In the genomic region with DNA sequence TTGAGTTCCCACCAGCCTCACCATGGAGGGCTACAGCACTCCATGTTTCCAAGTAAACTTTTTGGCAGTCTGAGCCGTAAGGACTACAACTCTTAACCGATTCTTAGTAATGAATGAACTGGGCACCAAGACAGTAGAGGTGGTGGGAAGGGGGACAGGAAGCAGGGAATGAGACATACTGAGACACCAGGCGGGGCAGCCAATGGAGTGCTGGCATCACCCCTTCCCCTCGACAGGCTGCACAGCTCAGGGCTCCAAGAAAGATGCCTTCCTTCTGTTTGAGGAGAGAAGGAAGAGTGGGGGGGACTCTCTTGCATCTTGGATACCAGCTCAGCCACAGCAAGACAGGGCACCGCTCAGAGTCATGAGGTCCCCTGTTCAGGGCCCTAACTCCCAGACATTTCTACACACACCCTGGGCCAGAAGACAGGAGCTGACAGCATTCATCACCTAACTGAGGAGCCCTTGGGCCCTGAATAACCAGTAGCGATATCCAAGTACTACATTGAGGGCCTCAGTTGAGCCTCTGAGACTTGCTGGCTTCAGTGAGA, we compare ENCODE assay signal across 8 cellular contexts. TPM values are rescaled to one million over a fixed set of nuclear protein-coding genes. Genes with fewer than 3 reads are reported as not detected.
DNase-seq lines count a peak whose midpoint lies in the region; ATAC-seq, FAIRE-seq and TF ChIP-seq lines count a peak whose summit lies in the region.

No MANE protein-coding gene starts in this region.

- no peaks in the 10 kb centered on the region for H3K9me3 Mint-ChIP-seq in chondrocyte (ENCODE audit: low read depth)

- H3K27ac Mint-ChIP-seq in chondrocyte (ENCODE audit: unreplicated experiment) = peak overlapping the region; percentile 66

- H3K79me2 ChIP-seq in HepG2 (ENCODE audit: insufficient read depth, low read length) = peaks cover 89% of the 10 kb centered on the region

- TF ChIP-seq EP300 in HepG2 (IDR thresholded peaks at IDR 0.05; ENCODE audit: low read depth in 2 of 2, low read length in 2 of 2) = no peak
- TF ChIP-seq EP300 in HepG2 (CRISPR knock-in tag; IDR thresholded peaks at IDR 0.05; ENCODE audit: borderline replicate concordance) = no peak

- in situ Hi-C loops in HepG2 (cut with HindIII; ENCODE audit: extremely low pct_ligation_motif_present, low pct_unique_long_range_greater_than_20kb) = no loop called here

- H2AFZ ChIP-seq in HepG2 (ENCODE audit: low read length) = no peak overlapping the region

- no peak overlapping the region for H3K9ac ChIP-seq in HepG2 (ENCODE audit: insufficient read depth, low read depth, low read length)

- CTCF ChIA-PET in HepG2 (lab: Yijun Ruan, JAX; ENCODE audit: low intra/inter-chr PET ratio, low total read pairs) = no interaction called here

- H3K4me2 ChIP-seq in HepG2 (ENCODE audit: low read depth, low read length) = no peak overlapping the region

- H3K4me3 Mint-ChIP-seq in chondrocyte (ENCODE audit: unreplicated experiment) = no peak overlapping the region

- H3K4me1 Mint-ChIP-seq in chondrocyte (ENCODE audit: low read depth) = peaks cover 59% of the 10 kb centered on the region

- peaks cover 0 to 2% of the 10 kb centered on the region in 2 experiments; a peak in 2 of 5 replicates for H3K36me3 ChIP-seq in HepG2 (replicated peaks in 1 of 2; ENCODE audit: control insufficient read depth in 1 of 2, insufficient read depth in 2 of 2, low read length in 2 of 2)
- no peaks in the 10 kb centered on the region for H3K36me3 ChIP-seq in right lobe of liver

- ATAC-seq in HepG2 (peak; percentile 10; the same call in 2 of the 3 replicates), right lobe of liver (no peak), HG03342 (IDR thresholded peaks at IDR 0.05; ENCODE audit: unreplicated experiment) (peak; percentile 5), GM19467 (IDR thresholded peaks at IDR 0.05; ENCODE audit: unreplicated experiment) (no peak)

- 94% methylated on average over 6 of the region's 6 CpGs for WGBS in HepG2 (ENCODE audit: low lambda C conversion rate)
- whole genome bisulfite sequencing in right lobe of liver (ENCODE audit: insufficient coverage, low coverage, low lambda C conversion rate, missing lambda C conversion rate) = 80% methylated on average over 2 of the region's 6 CpGs

- H3K4me1 ChIP-seq in HepG2 (ENCODE audit: insufficient read depth, low read length) (peaks cover 61% of the 10 kb centered on the region), right lobe of liver (peaks cover 0 to 28% (median 10%) of the 10 kb centered on the region in 4 donors)

- no peak for DNase-seq in HepG2 (ENCODE audit: low spot score)
- DNase-seq in right lobe of liver = no peak
- no peak for DNase-seq in chondrocyte (ENCODE audit: low spot score)
- DNase-seq in NCI-H526 (lab: John Stamatoyannopoulos, UW) = no peak
- no peak for DNase-seq in NOMO-1 treated with DMSO at 0.1 percent for 48 hours (lab: John Stamatoyannopoulos, UW; ENCODE audit: unreplicated experiment)
- no peak for DNase-seq in COLO668 (lab: John Stamatoyannopoulos, UW; ENCODE audit: unreplicated experiment)

- TF ChIP-seq RAD21 in HepG2 (CRISPR knock-in tag; IDR thresholded peaks at IDR 0.05) = no peak

- no peaks in the 10 kb centered on the region for H3K9me3 ChIP-seq in HepG2 (ENCODE audit: low read length)
- H3K9me3 ChIP-seq in right lobe of liver = no peaks in the 10 kb centered on the region

- no peak overlapping the region for H3K4me3 ChIP-seq in HepG2 (replicated peaks in 1 of 3; ENCODE audit: insufficient read depth in 1 of 3, low read depth in 2 of 3, low read length in 3 of 3)
- no peak overlapping the region for H3K4me3 ChIP-seq in right lobe of liver

- H4K20me1 ChIP-seq in HepG2 (ENCODE audit: insufficient read depth, low read length) = peaks cover 59% of the 10 kb centered on the region

- POLR2A ChIA-PET in HepG2 (lab: Yijun Ruan, JAX) = interaction anchor here (1.6 to 1.8 kb wide), 2 partner anchors 47 to 113 kb away, joined by 5 to 6 read pairs; a partner anchor contains a TSS

- H3K27me3 Mint-ChIP-seq in chondrocyte (ENCODE audit: low read depth) = no peaks in the 10 kb centered on the region

- H3K27ac ChIP-seq in HepG2 (ENCODE audit: extremely low read length, insufficient read depth, low read length) (no peak overlapping the region), right lobe of liver (no peak overlapping the region)

- no peaks in the 10 kb centered on the region for H3K36me3 Mint-ChIP-seq in chondrocyte (ENCODE audit: low read depth)

- no TSS peak for BruUV-seq in HepG2 (replicated peaks; lab: Mats Ljungman, UMichigan)

- H3K27me3 ChIP-seq in HepG2 (ENCODE audit: control insufficient read depth in 1 of 2, insufficient read depth in 2 of 2, low read length in 2 of 2) (no peaks in the 10 kb centered on the region), right lobe of liver (no peaks in the 10 kb centered on the region)

- no peak for TF ChIP-seq CTCF in HepG2 (CRISPR knock-in tag; IDR thresholded peaks at IDR 0.05)
- no peak for TF ChIP-seq CTCF in right lobe of liver (IDR thresholded peaks at IDR 0.05)
- no peak for TF ChIP-seq CTCF in chondrocyte (IDR thresholded peaks at IDR 0.05)

- no peak for FAIRE-seq in HepG2 (lab: Jason Lieb, UNC)

- intact Hi-C loops in HepG2 (cut with micrococcal nuclease; ENCODE audit: unreplicated experiment) = loop anchor here (1.0 kb wide), 1 partner anchor 46 kb away; a partner anchor contains a TSS
- intact Hi-C loops in right lobe of liver (cut with DNase I) = no loop called here

- no peak for TF ChIP-seq POLR2A in HepG2 (IDR thresholded peaks at IDR 0.05; ENCODE audit: insufficient read depth in 1 of 2, low read depth in 2 of 2, low read length in 2 of 2)
- no peak for TF ChIP-seq POLR2A in right lobe of liver (IDR thresholded peaks at IDR 0.05)

TF ChIP-seq in HepG2, 621 proteins besides CTCF, POLR2A, EP300 and RAD21:
- TF ChIP-seq RBM39 (IDR thresholded peaks at IDR 0.05; ENCODE audit: low read depth, low read length, poor library complexity, severe bottlenecking) (no peak), POLR2AphosphoS5 (IDR thresholded peaks at IDR 0.05; ENCODE audit: low read depth, low read length) (no peak), BORCS8-MEF2B (CRISPR knock-in tag; IDR thresholded peaks at IDR 0.05) (no peak), MIER3 (CRISPR knock-in tag; IDR thresholded peaks at IDR 0.05; ENCODE audit: borderline replicate concordance) (no peak), HOXA3 (CRISPR knock-in tag; IDR thresholded peaks at IDR 0.05) (no peak), ZNF354B (CRISPR knock-in tag; IDR thresholded peaks at IDR 0.05) (0 out of 2 replicates have a peak, but pooled peaks have one; percentile 45)
- TF ChIP-seq, protein P1, sequence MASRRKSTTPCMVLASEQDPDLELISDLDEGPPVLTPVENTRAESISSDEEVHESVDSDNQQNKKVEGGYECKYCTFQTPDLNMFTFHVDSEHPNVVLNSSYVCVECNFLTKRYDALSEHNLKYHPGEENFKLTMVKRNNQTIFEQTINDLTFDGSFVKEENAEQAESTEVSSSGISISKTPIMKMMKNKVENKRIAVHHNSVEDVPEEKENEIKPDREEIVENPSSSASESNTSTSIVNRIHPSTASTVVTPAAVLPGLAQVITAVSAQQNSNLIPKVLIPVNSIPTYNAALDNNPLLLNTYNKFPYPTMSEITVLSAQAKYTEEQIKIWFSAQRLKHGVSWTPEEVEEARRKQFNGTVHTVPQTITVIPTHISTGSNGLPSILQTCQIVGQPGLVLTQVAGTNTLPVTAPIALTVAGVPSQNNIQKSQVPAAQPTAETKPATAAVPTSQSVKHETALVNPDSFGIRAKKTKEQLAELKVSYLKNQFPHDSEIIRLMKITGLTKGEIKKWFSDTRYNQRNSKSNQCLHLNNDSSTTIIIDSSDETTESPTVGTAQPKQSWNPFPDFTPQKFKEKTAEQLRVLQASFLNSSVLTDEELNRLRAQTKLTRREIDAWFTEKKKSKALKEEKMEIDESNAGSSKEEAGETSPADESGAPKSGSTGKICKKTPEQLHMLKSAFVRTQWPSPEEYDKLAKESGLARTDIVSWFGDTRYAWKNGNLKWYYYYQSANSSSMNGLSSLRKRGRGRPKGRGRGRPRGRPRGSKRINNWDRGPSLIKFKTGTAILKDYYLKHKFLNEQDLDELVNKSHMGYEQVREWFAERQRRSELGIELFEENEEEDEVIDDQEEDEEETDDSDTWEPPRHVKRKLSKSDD (CRISPR knock-in tag; IDR thresholded peaks at IDR 0.05; ENCODE audit: low read depth) = no peak
TF ChIP-seq in HepG2: peak in this region for 1.

RNA-seq across cellular contexts. Expression of a gene that starts 45.2 kb away (rescaled TPM):
- 100 and 155 TPM in 2 replicates for total RNA-seq in HepG2 (2016; rRNA removed; fragmentation: Illumina TruSeq; extraction: Trizol)
- 43.5 and 56.3 TPM in 2 replicates for total RNA-seq in HepG2 (2016; cell fraction: cytosol; rRNA removed; fragmentation: Illumina TruSeq; extraction: Trizol; ENCODE audit: low read depth)
- total RNA-seq in HepG2 (2016; cell fraction: insoluble cytoplasmic fraction; rRNA removed; fragmentation: Illumina TruSeq; extraction: Trizol) = 93.9 and 148 TPM in 2 replicates
- 37.1 and 44.6 TPM in 2 replicates for total RNA-seq in HepG2 (2016; cell fraction: membrane; rRNA removed; fragmentation: Illumina TruSeq; extraction: Trizol)
- 155 and 174 TPM in 2 replicates for total RNA-seq in HepG2 (2016; cell fraction: nucleus; rRNA removed; fragmentation: Illumina TruSeq; extraction: Trizol)
- polyA plus RNA-seq in HepG2 (2011; rRNA removed) = 79.9 and 99.2 TPM in 2 replicates
- 38.9 and 63.9 TPM in 2 replicates for polyA plus RNA-seq in HepG2 (2011; cell fraction: cytosol; rRNA removed)
- polyA plus RNA-seq in HepG2 (2011; cell fraction: nucleus; rRNA removed) = 110 and 113 TPM in 2 replicates
- polyA plus RNA-seq in HepG2 (2012) = 88.4 and 89.7 TPM in 2 replicates
- 4.3 and 5.9 TPM in 2 replicates for polyA plus RNA-seq in HepG2 (2016; cell fraction: cytosol; fragmentation: Illumina TruSeq; extraction: Trizol; ENCODE audit: low read depth)
- polyA plus RNA-seq in HepG2 (2016; cell fraction: insoluble cytoplasmic fraction; fragmentation: Illumina TruSeq; extraction: Trizol; ENCODE audit: low read depth) = 126 and 130 TPM in 2 replicates
- polyA plus RNA-seq in HepG2 (2016; cell fraction: membrane; fragmentation: Illumina TruSeq; extraction: Trizol; ENCODE audit: low read depth) = 13.7 and 17.5 TPM in 2 replicates
- 191 and 219 TPM in 2 replicates for polyA plus RNA-seq in HepG2 (2016; cell fraction: nucleus; fragmentation: Illumina TruSeq; extraction: Trizol; ENCODE audit: insufficient read depth, low read depth)
- polyA minus RNA-seq in HepG2 (2011; rRNA and poly(A)+ RNA removed; ENCODE audit: low replicate concordance) = 132 and 183 TPM in 2 replicates
- polyA minus RNA-seq in HepG2 (2011; cell fraction: cytosol; rRNA and poly(A)+ RNA removed) = 93.0 and 99.9 TPM in 2 replicates
- polyA minus RNA-seq in HepG2 (2011; cell fraction: nucleus; rRNA and poly(A)+ RNA removed) = 468 and 469 TPM in 2 replicates
- 10 to 100 TPM; 33.3 to 57.1 (median 41.5) TPM for total RNA-seq in right lobe of liver
- 104 to 129 TPM (median 104 TPM) in 3 replicates for total RNA-seq in chondrocyte

Comparison
In these comparisons a context has a peak if more than half of its experiments do, and no peak if none do; other contexts are left out.
1. ATAC-seq: peak in HepG2 (single experiment) and HG03342 (single experiment); none in right lobe of liver (0 of 4) and GM19467 (single experiment).